In the genomic region with DNA sequence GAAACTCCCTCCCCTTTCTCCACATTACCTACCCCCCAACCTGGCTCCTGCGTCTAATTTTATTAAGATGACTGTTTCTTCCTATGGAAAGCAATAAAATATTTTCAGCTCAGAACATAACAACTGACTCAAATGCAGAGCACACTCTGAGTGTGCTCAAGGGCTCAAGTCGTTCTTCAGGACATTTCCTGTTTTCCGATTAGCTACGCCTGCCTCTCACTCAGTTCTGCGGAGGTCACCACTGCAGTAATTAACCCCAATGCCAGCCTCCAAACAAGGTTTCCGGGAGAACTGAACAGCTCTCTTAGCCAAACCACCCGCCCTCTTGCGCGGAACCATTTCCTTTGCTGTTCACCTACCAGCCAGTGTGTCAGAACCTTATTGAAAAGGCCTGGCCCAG, we compare ENCODE assay signal across 10 cellular contexts. TPM values are rescaled to one million over a fixed set of nuclear protein-coding genes. Genes with fewer than 3 reads are reported as not detected.
A peak's percentile ranks its signal among the peaks of the same experiment; 100 is the strongest.
DNase-seq lines count a peak whose midpoint lies in the region; ATAC-seq, FAIRE-seq and TF ChIP-seq lines count a peak whose summit lies in the region.
"Had no signal": no experiment of that assay in that cellular context is flagged by ENCODE, and none has a peak within 500 bp of the region (broad histone marks: within the 10 kb centered on the region; RNA-seq: fewer than 3 reads in every experiment).

No MANE protein-coding gene starts in this region.

- no peaks in the 10 kb centered on the region for H3K27me3 Mint-ChIP-seq in activated CD8-positive, alpha-beta memory T cell treated with anti-CD3 and anti-CD28 coated beads, Interleukin-2, amount 10 ng/mL, durations not matched to agents 7 days and 5 days
- H3K27me3 Mint-ChIP-seq in activated CD4-positive, alpha-beta memory T cell treated with anti-CD3 and anti-CD28 coated beads for 36 hours = no peaks in the 10 kb centered on the region

- TF ChIP-seq POLR2A in thyroid gland (IDR thresholded peaks at IDR 0.05) = no peak
- no peak for TF ChIP-seq POLR2A in GM12892 (IDR thresholded peaks at IDR 0.05; ENCODE audit: low read depth, low read length)

- peak overlapping the region; percentile 92 to 95 (median 93) for H3K27ac ChIP-seq in thyroid gland

- H3K27ac Mint-ChIP-seq in activated CD8-positive, alpha-beta memory T cell treated with anti-CD3 and anti-CD28 coated beads, Interleukin-2, amount 10 ng/mL, durations not matched to agents 7 days and 5 days = peak overlapping the region; percentile 84
- peak overlapping the region; percentile 86 for H3K27ac Mint-ChIP-seq in activated CD4-positive, alpha-beta memory T cell treated with anti-CD3 and anti-CD28 coated beads for 36 hours

- TF ChIP-seq CTCF in thyroid gland (IDR thresholded peaks at IDR 0.05) = no peak

- peak; percentile 92 for ATAC-seq in activated CD8-positive, alpha-beta memory T cell treated with anti-CD3 and anti-CD28 coated beads, Interleukin-2, amount 10 ng/mL, durations not matched to agents 7 days and 5 days
- no peak for ATAC-seq in HG03520 (IDR thresholded peaks at IDR 0.05; ENCODE audit: unreplicated experiment)
- ATAC-seq in GM21576 (IDR thresholded peaks at IDR 0.05; ENCODE audit: unreplicated experiment) = no peak
- ATAC-seq: left colon had no signal

- no peak overlapping the region for H3K4me3 ChIP-seq in thyroid gland (replicated peaks in 1 of 3)

- peaks cover 22% of the 10 kb centered on the region for H3K4me1 Mint-ChIP-seq in activated CD8-positive, alpha-beta memory T cell treated with anti-CD3 and anti-CD28 coated beads, Interleukin-2, amount 10 ng/mL, durations not matched to agents 7 days and 5 days
- peaks cover 35% of the 10 kb centered on the region for H3K4me1 Mint-ChIP-seq in activated CD4-positive, alpha-beta memory T cell treated with anti-CD3 and anti-CD28 coated beads for 36 hours (ENCODE audit: low read depth)

- DNase-seq in activated CD8-positive, alpha-beta memory T cell treated with anti-CD3 and anti-CD28 coated beads, Interleukin-2, amount 10 ng/mL, durations not matched to agents 7 days and 5 days = peak; percentile 84
- no peak for DNase-seq in activated CD8-positive, alpha-beta memory T cell treated with anti-CD3 and anti-CD28 coated beads for 24 hours
- peak; percentile 79 for DNase-seq in activated CD4-positive, alpha-beta memory T cell treated with anti-CD3 and anti-CD28 coated beads for 36 hours
- DNase-seq in iris pigment epithelial cell (ENCODE audit: low read depth) = peak; percentile 85
- DNase-seq in thyroid gland = no peak
- DNase-seq in GM12892 (ENCODE audit: insufficient read length) = no peak
- DNase-seq: left colon had no signal

- no peaks in the 10 kb centered on the region for H3K9me3 ChIP-seq in thyroid gland

- peaks cover 5% of the 10 kb centered on the region for H3K36me3 Mint-ChIP-seq in activated CD8-positive, alpha-beta memory T cell treated with anti-CD3 and anti-CD28 coated beads, Interleukin-2, amount 10 ng/mL, durations not matched to agents 7 days and 5 days
- H3K36me3 Mint-ChIP-seq in activated CD4-positive, alpha-beta memory T cell treated with anti-CD3 and anti-CD28 coated beads for 36 hours = peaks cover 8% of the 10 kb centered on the region

- peak overlapping the region; percentile 19 for H3K4me3 Mint-ChIP-seq in activated CD8-positive, alpha-beta memory T cell treated with anti-CD3 and anti-CD28 coated beads, Interleukin-2, amount 10 ng/mL, durations not matched to agents 7 days and 5 days
- H3K4me3 Mint-ChIP-seq in activated CD4-positive, alpha-beta memory T cell treated with anti-CD3 and anti-CD28 coated beads for 36 hours = no peak overlapping the region

- intact Hi-C loops in activated CD4-positive, alpha-beta memory T cell treated with anti-CD3 and anti-CD28 coated beads for 36 hours (cut with micrococcal nuclease) = loop anchor here (1.0 kb wide), 3 partner anchors 19 to 84 kb away; a partner anchor contains a TSS
- intact Hi-C loops in thyroid gland (cut with DNase I) = no loop called here

- CTCF ChIA-PET in activated CD8-positive, alpha-beta memory T cell treated with anti-CD3 and anti-CD28 coated beads, Interleukin-2, amount 10 ng/mL, durations not matched to agents 7 days and 5 days (lab: Charles Lee) = interaction anchor here (0.6 to 6.2 kb wide), 7 partner anchors 12 to 86 kb away, joined by 3 to 36 read pairs (median 8); a partner anchor contains a TSS
- CTCF ChIA-PET in activated CD4-positive, alpha-beta memory T cell treated with anti-CD3 and anti-CD28 coated beads for 36 hours (lab: Charles Lee) = interaction anchor here (0.6 to 5.3 kb wide), 7 partner anchors 8 to 168 kb away, joined by 3 to 65 read pairs (median 5); a partner anchor contains a TSS

- H3K9me3 Mint-ChIP-seq in activated CD8-positive, alpha-beta memory T cell treated with anti-CD3 and anti-CD28 coated beads, Interleukin-2, amount 10 ng/mL, durations not matched to agents 7 days and 5 days (ENCODE audit: low read depth) = no peaks in the 10 kb centered on the region
- H3K9me3 Mint-ChIP-seq in activated CD4-positive, alpha-beta memory T cell treated with anti-CD3 and anti-CD28 coated beads for 36 hours = no peaks in the 10 kb centered on the region

- 58 to 59% methylated on average over 9 of the region's 9 CpGs for WGBS in thyroid gland, 2 donors

- H3K27me3 ChIP-seq in thyroid gland = no peaks in the 10 kb centered on the region

- FAIRE-seq in GM12892 (lab: Jason Lieb, UNC) = no peak
- FAIRE-seq: TTC549 had no signal

- POLR2A ChIA-PET in activated CD4-positive, alpha-beta memory T cell treated with anti-CD3 and anti-CD28 coated beads for 36 hours (lab: Charles Lee) = interaction anchor here (0.8 to 2.7 kb wide), 3 partner anchors 20 to 240 kb away, joined by 3 to 24 read pairs (median 17); a partner anchor contains a TSS

- H3K4me1 ChIP-seq in thyroid gland = peaks cover 51 to 88% of the 10 kb centered on the region in 2 donors

- no peaks in the 10 kb centered on the region for H3K36me3 ChIP-seq in thyroid gland

RNA-seq across cellular contexts. Expression of a gene that starts 19.3 kb away (rescaled TPM):
- total RNA-seq in activated CD8-positive, alpha-beta memory T cell treated with anti-CD3 and anti-CD28 coated beads, Interleukin-2, amount 10 ng/mL, durations not matched to agents 7 days and 5 days = 1 to 10 TPM; 5.5 to 6.6 TPM
- 10 to 100 TPM; 49.3 to 49.7 TPM for total RNA-seq in activated CD4-positive, alpha-beta memory T cell treated with anti-CD3 and anti-CD28 coated beads for 36 hours
- 100 to 1,000 TPM in 2 of 4 donors, 10 to 100 TPM in 2; 72.3 to 210 (median 118) TPM for total RNA-seq in thyroid gland
- polyA plus RNA-seq in GM12892 (2012; ENCODE audit: missing spikeins) = 0.13 TPM

RNA-seq across cellular contexts. Expression of a gene that starts 33.5 kb away (rescaled TPM):
- 10 to 100 TPM; 75.6 to 79.3 TPM for total RNA-seq in activated CD8-positive, alpha-beta memory T cell treated with anti-CD3 and anti-CD28 coated beads, Interleukin-2, amount 10 ng/mL, durations not matched to agents 7 days and 5 days
- 10 to 100 TPM; 88.0 to 91.3 TPM for total RNA-seq in activated CD4-positive, alpha-beta memory T cell treated with anti-CD3 and anti-CD28 coated beads for 36 hours
- total RNA-seq in thyroid gland = 1 to 10 TPM in 2 of 4 donors, under 1 TPM in 1, not detected in 1; 0.11 to 2.1 (median 1.0) TPM
- polyA plus RNA-seq in GM12892 (2012; ENCODE audit: missing spikeins) = 26.9 TPM

Comparison
In these comparisons a context has a peak if more than half of its experiments do, and no peak if none do; other contexts are left out.
1. DNase-seq: peak in activated CD8-positive, alpha-beta memory T cell treated with anti-CD3 and anti-CD28 coated beads, Interleukin-2, amount 10 ng/mL, durations not matched to agents 7 days and 5 days (single experiment), activated CD4-positive, alpha-beta memory T cell treated with anti-CD3 and anti-CD28 coated beads for 36 hours (single experiment) and iris pigment epithelial cell (single experiment); none in activated CD8-positive, alpha-beta memory T cell treated with anti-CD3 and anti-CD28 coated beads for 24 hours (single experiment), thyroid gland (0 of 2) and GM12892 (single experiment).
2. RNA of a gene that starts 19.3 kb away (total RNA-seq): 72.3 to 210 TPM in thyroid gland and 49.3 to 49.7 TPM in activated CD4-positive, alpha-beta memory T cell treated with anti-CD3 and anti-CD28 coated beads for 36 hours; 5.5 to 6.6 TPM in activated CD8-positive, alpha-beta memory T cell treated with anti-CD3 and anti-CD28 coated beads, Interleukin-2, amount 10 ng/mL, durations not matched to agents 7 days and 5 days; every median in the first group is over 4 times any median in the second.
3. RNA of a gene that starts 33.5 kb away (total RNA-seq): 88.0 to 91.3 TPM in activated CD4-positive, alpha-beta memory T cell treated with anti-CD3 and anti-CD28 coated beads for 36 hours and 75.6 to 79.3 TPM in activated CD8-positive, alpha-beta memory T cell treated with anti-CD3 and anti-CD28 coated beads, Interleukin-2, amount 10 ng/mL, durations not matched to agents 7 days and 5 days; 0.11 to 2.1 TPM in thyroid gland; every median in the first group is over 10 times any median in the second.